In the genomic region with DNA sequence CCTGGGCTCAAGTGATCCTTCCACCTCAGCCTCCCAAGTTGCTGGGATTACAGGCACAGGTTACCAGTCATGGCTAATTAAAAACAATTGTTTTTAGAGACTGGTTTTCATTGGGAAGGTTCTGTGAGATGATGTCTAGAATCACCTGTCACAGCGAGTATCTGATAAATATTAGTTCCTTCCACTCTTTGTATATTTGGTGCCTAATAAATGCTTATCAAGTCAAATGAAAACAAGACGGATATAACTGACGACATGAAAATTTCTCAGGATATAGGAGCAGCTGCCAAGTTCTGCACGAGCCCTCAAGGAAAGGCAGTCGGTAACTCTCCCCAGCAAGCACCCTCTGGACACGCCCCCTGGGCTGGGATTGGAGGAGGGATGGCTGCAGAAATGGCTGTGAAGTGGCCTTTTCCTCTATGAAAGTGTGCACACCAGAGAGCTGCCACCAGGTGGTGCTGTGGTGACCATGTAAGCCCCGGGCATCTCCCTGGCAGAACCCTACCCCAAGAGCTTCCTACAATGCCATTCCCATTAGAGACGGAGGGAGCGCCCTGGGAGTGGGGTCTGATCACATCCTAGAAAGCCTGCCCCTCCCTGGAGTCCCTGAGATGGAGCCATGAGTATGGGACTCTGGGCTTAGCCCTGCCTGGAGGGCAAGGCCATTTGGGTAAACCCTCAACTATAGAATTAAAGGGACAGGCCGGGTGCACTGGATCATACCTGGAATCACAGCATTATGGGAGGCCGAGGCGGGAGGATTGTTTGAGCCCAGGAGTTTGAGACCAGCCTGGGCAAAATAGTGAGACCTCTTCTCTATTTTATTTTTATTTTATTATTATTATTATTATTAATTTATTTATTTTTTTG, we compare ENCODE assay signal across 8 cellular contexts. TPM values are rescaled to one million over a fixed set of nuclear protein-coding genes. Genes with fewer than 3 reads are reported as not detected.
A peak's percentile ranks its signal among the peaks of the same experiment; 100 is the strongest.
DNase-seq lines count a peak whose midpoint lies in the region; ATAC-seq and TF ChIP-seq lines count a peak whose summit lies in the region.

No MANE protein-coding gene starts in this region.

- H3K27ac Mint-ChIP-seq in CD8-positive, alpha-beta T cell = no peak overlapping the region
- H3K27ac Mint-ChIP-seq in GM23338 (no peak overlapping the region), T-helper 17 cell (peak overlapping the region; percentile 59)

- no peaks in the 10 kb centered on the region for H4K20me1 ChIP-seq in GM23338 (replicated peaks; ENCODE audit: insufficient read depth)

- peak; percentile 77 for TF ChIP-seq CTCF in CD8-positive, alpha-beta T cell (IDR thresholded peaks at IDR 0.05)
- peak; percentile 86 to 95 for TF ChIP-seq CTCF in GM23338 (conservative IDR thresholded peaks at IDR 0.05; ENCODE audit: low read depth in 2 of 2)
- peak; percentile 71 to 81 for TF ChIP-seq CTCF in right atrium auricular region (IDR thresholded peaks at IDR 0.05)

- no peaks in the 10 kb centered on the region for H3K36me3 ChIP-seq in CD8-positive, alpha-beta T cell (ENCODE audit: insufficient read depth, low read length)
- H3K36me3 ChIP-seq in GM23338 (ENCODE audit: insufficient read depth) (no peaks in the 10 kb centered on the region), right atrium auricular region (no peaks in the 10 kb centered on the region)

- H3K79me2 ChIP-seq in GM23338 (replicated peaks; ENCODE audit: insufficient read depth) = no peaks in the 10 kb centered on the region

- no peaks in the 10 kb centered on the region for H3K27me3 Mint-ChIP-seq in CD8-positive, alpha-beta T cell (ENCODE audit: low read depth)
- peaks cover 2% of the 10 kb centered on the region for H3K27me3 Mint-ChIP-seq in GM23338 (ENCODE audit: insufficient read depth, low read depth, poor library complexity)
- no peaks in the 10 kb centered on the region for H3K27me3 Mint-ChIP-seq in T-helper 17 cell

- H3K9me2 ChIP-seq in GM23338 (ENCODE audit: insufficient read depth) = no peaks in the 10 kb centered on the region

- H3K9me3 Mint-ChIP-seq in CD8-positive, alpha-beta T cell = no peaks in the 10 kb centered on the region
- H3K9me3 Mint-ChIP-seq in GM23338 = no peaks in the 10 kb centered on the region

- H3K4me2 ChIP-seq in GM23338 = no peak overlapping the region

- intact Hi-C loops in CD8-positive, alpha-beta T cell (cut with DNase I, micrococcal nuclease) = no loop called here
- intact Hi-C loops in sciatic nerve (cut with DNase I) = no loop called here

- H3K4me1 Mint-ChIP-seq in CD8-positive, alpha-beta T cell (ENCODE audit: low read depth) = peaks cover 11% of the 10 kb centered on the region
- H3K4me1 Mint-ChIP-seq in GM23338 (peaks cover 13% of the 10 kb centered on the region), T-helper 17 cell (peaks cover 8% of the 10 kb centered on the region)

- no peak overlapping the region for H3K4me3 Mint-ChIP-seq in CD8-positive, alpha-beta T cell
- H3K4me3 Mint-ChIP-seq in GM23338 = no peak overlapping the region; the same call in 2 of the 3 replicates
- H3K4me3 Mint-ChIP-seq in T-helper 17 cell = no peak overlapping the region

- no peaks in the 10 kb centered on the region for H3K27me3 ChIP-seq in CD8-positive, alpha-beta T cell (ENCODE audit: insufficient read depth, low read length)
- H3K27me3 ChIP-seq in GM23338 (ENCODE audit: insufficient read depth) (no peaks in the 10 kb centered on the region), right atrium auricular region (no peaks in the 10 kb centered on the region)

- H3F3A ChIP-seq in GM23338 (replicated peaks; ENCODE audit: low read depth) = no peaks in the 10 kb centered on the region

- no peak overlapping the region for H3K27ac ChIP-seq in CD8-positive, alpha-beta T cell (ENCODE audit: low read depth, low read length)
- no peak overlapping the region for H3K27ac ChIP-seq in GM23338 (ENCODE audit: low read depth)
- no peak overlapping the region for H3K27ac ChIP-seq in right atrium auricular region

- no peak overlapping the region for H2AFZ ChIP-seq in GM23338

- ATAC-seq in CD8-positive, alpha-beta T cell = peak; percentile 100
- peak; percentile 98 for ATAC-seq in GM23338
- peak; percentile 100 for ATAC-seq in T-helper 17 cell
- ATAC-seq in sciatic nerve = peak; percentile 93
- ATAC-seq in HG03045 (IDR thresholded peaks at IDR 0.05; ENCODE audit: unreplicated experiment) = no peak

- CTCF ChIA-PET in CD8-positive, alpha-beta T cell (lab: Charles Lee) = interaction anchor here (0.6 to 4.6 kb wide), 18 partner anchors 11 to 605 kb away, joined by 3 to 39 read pairs (median 3); no protein-coding TSS in a partner anchor

- POLR2A ChIA-PET in CD8-positive, alpha-beta T cell (lab: Charles Lee) = interaction anchor here (0.9 kb wide), 1 partner anchor 15 kb away, joined by 3 read pairs; no protein-coding TSS in a partner anchor

- no peak overlapping the region for H3K4me3 ChIP-seq in CD8-positive, alpha-beta T cell (ENCODE audit: low read depth, low read length)
- no peak overlapping the region for H3K4me3 ChIP-seq in GM23338
- H3K4me3 ChIP-seq in right atrium auricular region = no peak overlapping the region

- peak; percentile 54 to 84 (median 80) for DNase-seq in CD8-positive, alpha-beta T cell
- DNase-seq in GM23338 (ENCODE audit: low spot score) = peak; percentile 99
- DNase-seq in NCI-H187 treated with DMSO at 0.1 percent for 48 hours (lab: John Stamatoyannopoulos, UW) = peak; percentile 62
- DNase-seq in T-helper 17 cell = peak; percentile 66 to 73 (median 67)
- DNase-seq in amniotic epithelial cell (ENCODE audit: low read depth) = peak; percentile 93
- DNase-seq in right atrium auricular region (ENCODE audit: low spot score) = peak; percentile 87
- peak; percentile 89 for DNase-seq in sciatic nerve (ENCODE audit: low spot score)

- H3K36me3 Mint-ChIP-seq in CD8-positive, alpha-beta T cell = peaks cover 24% of the 10 kb centered on the region
- H3K36me3 Mint-ChIP-seq in GM23338 (ENCODE audit: low read depth) (no peaks in the 10 kb centered on the region), T-helper 17 cell (ENCODE audit: low read depth) (no peaks in the 10 kb centered on the region)

- no peaks in the 10 kb centered on the region for H3K9me3 ChIP-seq in CD8-positive, alpha-beta T cell (ENCODE audit: low read length)
- H3K9me3 ChIP-seq in T-helper 17 cell (ENCODE audit: control insufficient read depth, low read length, poor library complexity, severe bottlenecking) (no peaks in the 10 kb centered on the region), right atrium auricular region (no peaks in the 10 kb centered on the region)

- H3K4me1 ChIP-seq in CD8-positive, alpha-beta T cell (ENCODE audit: insufficient read depth, low read length) = no peaks in the 10 kb centered on the region
- H3K4me1 ChIP-seq in GM23338 (ENCODE audit: insufficient read depth) = peaks cover 3% of the 10 kb centered on the region
- H3K4me1 ChIP-seq in right atrium auricular region = no peaks in the 10 kb centered on the region

TF ChIP-seq in GM23338, 12 proteins besides CTCF, POLR2A, EP300 and RAD21:
- TF ChIP-seq, protein P1, sequence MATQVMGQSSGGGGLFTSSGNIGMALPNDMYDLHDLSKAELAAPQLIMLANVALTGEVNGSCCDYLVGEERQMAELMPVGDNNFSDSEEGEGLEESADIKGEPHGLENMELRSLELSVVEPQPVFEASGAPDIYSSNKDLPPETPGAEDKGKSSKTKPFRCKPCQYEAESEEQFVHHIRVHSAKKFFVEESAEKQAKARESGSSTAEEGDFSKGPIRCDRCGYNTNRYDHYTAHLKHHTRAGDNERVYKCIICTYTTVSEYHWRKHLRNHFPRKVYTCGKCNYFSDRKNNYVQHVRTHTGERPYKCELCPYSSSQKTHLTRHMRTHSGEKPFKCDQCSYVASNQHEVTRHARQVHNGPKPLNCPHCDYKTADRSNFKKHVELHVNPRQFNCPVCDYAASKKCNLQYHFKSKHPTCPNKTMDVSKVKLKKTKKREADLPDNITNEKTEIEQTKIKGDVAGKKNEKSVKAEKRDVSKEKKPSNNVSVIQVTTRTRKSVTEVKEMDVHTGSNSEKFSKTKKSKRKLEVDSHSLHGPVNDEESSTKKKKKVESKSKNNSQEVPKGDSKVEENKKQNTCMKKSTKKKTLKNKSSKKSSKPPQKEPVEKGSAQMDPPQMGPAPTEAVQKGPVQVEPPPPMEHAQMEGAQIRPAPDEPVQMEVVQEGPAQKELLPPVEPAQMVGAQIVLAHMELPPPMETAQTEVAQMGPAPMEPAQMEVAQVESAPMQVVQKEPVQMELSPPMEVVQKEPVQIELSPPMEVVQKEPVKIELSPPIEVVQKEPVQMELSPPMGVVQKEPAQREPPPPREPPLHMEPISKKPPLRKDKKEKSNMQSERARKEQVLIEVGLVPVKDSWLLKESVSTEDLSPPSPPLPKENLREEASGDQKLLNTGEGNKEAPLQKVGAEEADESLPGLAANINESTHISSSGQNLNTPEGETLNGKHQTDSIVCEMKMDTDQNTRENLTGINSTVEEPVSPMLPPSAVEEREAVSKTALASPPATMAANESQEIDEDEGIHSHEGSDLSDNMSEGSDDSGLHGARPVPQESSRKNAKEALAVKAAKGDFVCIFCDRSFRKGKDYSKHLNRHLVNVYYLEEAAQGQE (IDR thresholded peaks at IDR 0.05; ENCODE audit: unreplicated experiment) = no peak
- 0 out of 2 replicates have a peak, but pooled peaks have one; percentile 17 for TF ChIP-seq CREB1 (CRISPR knock-in tag; IDR thresholded peaks at IDR 0.05; ENCODE audit: low read depth)
TF ChIP-seq in GM23338: peak in this region for 1.

RNA-seq across cellular contexts. Expression of a gene that starts 50.9 kb away (rescaled TPM):
- 1 to 10 TPM in 1 of 2 experiments, under 1 TPM in 1; 0.87 to 1.1 TPM for total RNA-seq in CD8-positive, alpha-beta T cell
- 0.66 and 0.82 TPM in 2 replicates for total RNA-seq in GM23338 (2014; rRNA removed; shearing (Covaris generic))
- polyA plus RNA-seq in GM23338 (2016; fragmentation: Nextera tagmentation; extraction: Ambion mirVana) = 0.14 and 0.26 TPM in 2 replicates
- total RNA-seq in T-helper 17 cell = under 1 TPM; 0.16 to 0.17 TPM
- not detected for total RNA-seq in right atrium auricular region
- total RNA-seq in sciatic nerve = not detected
